In genomic region chr16:49534901-49535300, GRCh38 we compare ENCODE assay signal across 18 cellular contexts.
"Had no signal": no experiment of that assay in that cellular context is flagged by ENCODE, and none has a peak within 500 bp of the region (broad histone marks: within the 10 kb centered on the region; RNA-seq: fewer than 3 reads in every experiment).

No MANE protein-coding gene starts in this region.

- ATAC-seq: foreskin keratinocyte, gastroesophageal sphincter, heart right ventricle, left cardiac atrium, left lung, left ventricle myocardium superior, lower lobe of right lung, mucosa of descending colon had no signal

- H3K36me3 ChIP-seq: esophagus muscularis mucosa, gastroesophageal sphincter, heart right ventricle, left lung, lower lobe of right lung had no signal

- H3K27ac Mint-ChIP-seq: mesothelial cell of epicardium had no signal

- H3K27me3 ChIP-seq: dorsolateral prefrontal cortex, esophagus muscularis mucosa, foreskin keratinocyte, gastroesophageal sphincter had no signal

- H3K27ac ChIP-seq: coronary artery, dorsolateral prefrontal cortex, esophagus muscularis mucosa, foreskin keratinocyte, gastroesophageal sphincter, heart right ventricle, left lung, lower lobe of right lung had no signal

- H3K9me3 Mint-ChIP-seq: mesothelial cell of epicardium had no signal

- H3K4me1 ChIP-seq: foreskin keratinocyte, gastroesophageal sphincter, lower lobe of right lung had no signal

- H3K4me3 ChIP-seq: coronary artery, dorsolateral prefrontal cortex, esophagus muscularis mucosa, gastroesophageal sphincter, heart right ventricle, left lung, lower lobe of right lung, mucosa of descending colon had no signal

- H3K9me3 ChIP-seq: esophagus muscularis mucosa, gastroesophageal sphincter, heart right ventricle, left lung, lower lobe of right lung, mucosa of descending colon had no signal

- H3K36me3 Mint-ChIP-seq: mesothelial cell of epicardium had no signal

- H3K4me3 Mint-ChIP-seq: mesothelial cell of epicardium had no signal

- DNase-seq: dermis blood vessel endothelial cell; dorsolateral prefrontal cortex; effector CD4-positive, alpha-beta T cell; effector memory CD4-positive, alpha-beta T cell; foreskin keratinocyte; head of caudate nucleus; heart right ventricle; hippocampal formation; left lung; left ventricle myocardium superior; lower lobe of right lung; mesenchymal stem cell; mucosa of descending colon had no signal
